Comparison of ENCODE assay signal across 9 cellular contexts in genomic region chr21:45641480-45642035, GRCh38. TPM values are rescaled to one million over a fixed set of nuclear protein-coding genes. Genes with fewer than 3 reads are reported as not detected.
DNase-seq lines count a peak whose midpoint lies in the region; ATAC-seq, FAIRE-seq and TF ChIP-seq lines count a peak whose summit lies in the region.
"Had no signal": no experiment of that assay in that cellular context is flagged by ENCODE, and none has a peak within 500 bp of the region (broad histone marks: within the 10 kb centered on the region; RNA-seq: fewer than 3 reads in every experiment).

No MANE protein-coding gene starts in this region.

- no peaks in the 10 kb centered on the region for H3K27me3 ChIP-seq in right cardiac atrium (ENCODE audit: control insufficient read depth, insufficient read depth)
- H3K27me3 ChIP-seq in transverse colon, result peaks cover 15% of the 10 kb centered on the region
- H3K27me3 ChIP-seq in ascending aorta, result peaks cover 4% of the 10 kb centered on the region

- TF ChIP-seq POLR2A in transverse colon (IDR thresholded peaks at IDR 0.05), result no peak
- no peak for TF ChIP-seq POLR2A in H54 (IDR thresholded peaks at IDR 0.05; ENCODE audit: low read depth, low read length)

- H3K27ac ChIP-seq in right cardiac atrium (ENCODE audit: low read length) (no peak overlapping the region), transverse colon (peak overlapping the region; percentile 66 to 80 (median 74)), ascending aorta (no peak overlapping the region)

- DNase-seq in right cardiac atrium (peak in 2 of 3 donors; percentile 49 to 53), cardiac septum (ENCODE audit: low spot score) (no peak), memory B cell (ENCODE audit: low spot score in 2 of 2) (no peak), transverse colon (no peak), NCI-H1436 (lab: John Stamatoyannopoulos, UW) (no peak), H54 (ENCODE audit: insufficient read length, low spot score) (no peak), ascending aorta (ENCODE audit: low spot score in 2 of 2) (no peak)
- no peak for DNase-seq in activated CD4-positive, alpha-beta memory T cell treated with anti-CD3 and anti-CD28 coated beads for 36 hours
- DNase-seq: NCI-H524 treated with DMSO at 0.1 percent for 48 hours had no signal

- TF ChIP-seq CTCF in transverse colon (IDR thresholded peaks at IDR 0.05) (no peak), ascending aorta (IDR thresholded peaks at IDR 0.05) (no peak)

- TF ChIP-seq EP300 in transverse colon (IDR thresholded peaks at IDR 0.05; ENCODE audit: low read depth), result no peak

- no peak for FAIRE-seq in H54 (lab: Jason Lieb, UNC)

- POLR2A ChIA-PET in activated CD4-positive, alpha-beta memory T cell treated with anti-CD3 and anti-CD28 coated beads for 36 hours (lab: Charles Lee), result no interaction called here

- peak overlapping the region; percentile 41 for H3K4me3 Mint-ChIP-seq in activated CD4-positive, alpha-beta memory T cell treated with anti-CD3 and anti-CD28 coated beads for 36 hours
- H3K4me3 Mint-ChIP-seq in memory B cell, result peak overlapping the region; percentile 62

- no peaks in the 10 kb centered on the region for H3K36me3 Mint-ChIP-seq in activated CD4-positive, alpha-beta memory T cell treated with anti-CD3 and anti-CD28 coated beads for 36 hours
- H3K36me3 Mint-ChIP-seq in memory B cell, result no peaks in the 10 kb centered on the region

- peaks cover 14% of the 10 kb centered on the region for H3K27me3 Mint-ChIP-seq in activated CD4-positive, alpha-beta memory T cell treated with anti-CD3 and anti-CD28 coated beads for 36 hours
- peaks cover 3% of the 10 kb centered on the region for H3K27me3 Mint-ChIP-seq in memory B cell

- H3K9me3 ChIP-seq in right cardiac atrium (ENCODE audit: control insufficient read depth, low read length) (no peaks in the 10 kb centered on the region), transverse colon (no peaks in the 10 kb centered on the region), ascending aorta (no peaks in the 10 kb centered on the region)

- peaks cover 25% of the 10 kb centered on the region for H3K4me1 Mint-ChIP-seq in activated CD4-positive, alpha-beta memory T cell treated with anti-CD3 and anti-CD28 coated beads for 36 hours (ENCODE audit: low read depth)
- peaks cover 15% of the 10 kb centered on the region for H3K4me1 Mint-ChIP-seq in memory B cell

- no peak for ATAC-seq in right cardiac atrium
- no peak for ATAC-seq in memory B cell (ENCODE audit: low read depth)

- CTCF ChIA-PET in activated CD4-positive, alpha-beta memory T cell treated with anti-CD3 and anti-CD28 coated beads for 36 hours (lab: Charles Lee), result interaction anchor here (0.6 kb wide), 1 partner anchor 17 kb away, joined by 4 read pairs; no protein-coding TSS in a partner anchor

- intact Hi-C loops in right cardiac atrium (cut with DNase I), result no loop called here
- intact Hi-C loops in cardiac septum (cut with DNase I), result no loop called here
- intact Hi-C loops in activated CD4-positive, alpha-beta memory T cell treated with anti-CD3 and anti-CD28 coated beads for 36 hours (cut with micrococcal nuclease), result loop anchor here (2.0 to 10.0 kb wide), 4 partner anchors 91 to 717 kb away; partner anchors contain the start of genes ITGB2 and LSS
- intact Hi-C loops in transverse colon (cut with DNase I; ENCODE audit: low total_unique reads), result no loop called here
- intact Hi-C loops in ascending aorta (cut with DNase I), result loop anchor here (2.0 to 5.0 kb wide), 4 partner anchors 84 to 1304 kb away; partner anchors contain the start of genes CFAP410, LSS and PTTG1IP

- no peaks in the 10 kb centered on the region for H3K9me3 Mint-ChIP-seq in activated CD4-positive, alpha-beta memory T cell treated with anti-CD3 and anti-CD28 coated beads for 36 hours
- no peaks in the 10 kb centered on the region for H3K9me3 Mint-ChIP-seq in memory B cell

- H3K36me3 ChIP-seq in transverse colon (no peaks in the 10 kb centered on the region), ascending aorta (no peaks in the 10 kb centered on the region)

- H3K4me3 ChIP-seq in right cardiac atrium (ENCODE audit: low read length) (no peak overlapping the region), transverse colon (no peak overlapping the region), ascending aorta (no peak overlapping the region)

- no peaks in the 10 kb centered on the region for H3K4me1 ChIP-seq in right cardiac atrium (ENCODE audit: control insufficient read depth, insufficient read depth, low read length)
- H3K4me1 ChIP-seq in transverse colon, result peaks cover 3 to 28% (median 8%) of the 10 kb centered on the region in 4 donors
- peaks cover 2 to 3% of the 10 kb centered on the region in 2 donors for H3K4me1 ChIP-seq in ascending aorta

- 58% methylated on average over 31 of the region's 31 CpGs for WGBS in right cardiac atrium
- 86% methylated on average over 29 of the region's 31 CpGs; no CpG with 5 or more reads in 1 of the 2 donors for WGBS in transverse colon (ENCODE audit: low coverage in 1 of 2), 2 donors

- in situ Hi-C loops in transverse colon (cut with MboI; ENCODE audit: low pct_ligation_motif_present in 1 of 4, low pct_unique_long_range_greater_than_20kb in 1 of 4, low sequenced_read_pairs in 3 of 4), result no loop called here

- no peak overlapping the region for H3K27ac Mint-ChIP-seq in activated CD4-positive, alpha-beta memory T cell treated with anti-CD3 and anti-CD28 coated beads for 36 hours
- H3K27ac Mint-ChIP-seq in memory B cell, result peak overlapping the region; percentile 58

RNA-seq across cellular contexts. Expression of gene PCBP3, which starts 2.0 kb away (rescaled TPM):
- total RNA-seq in right cardiac atrium (1 to 10 TPM; 1.2 to 4.9 (median 3.9) TPM), cardiac septum (4.9 TPM), transverse colon (1 to 10 TPM in 3 of 4 donors, under 1 TPM in 1; 0.80 to 7.8 (median 5.3) TPM), ascending aorta (not detected)
- polyA plus RNA-seq in right cardiac atrium, result 1.6 TPM
- total RNA-seq in activated CD4-positive, alpha-beta memory T cell treated with anti-CD3 and anti-CD28 coated beads for 36 hours, result 1 to 10 TPM; 5.3 to 6.6 TPM

Comparison
In these comparisons a context has a peak if more than half of its experiments do, and no peak if none do; other contexts are left out.
1. DNase-seq: peak in right cardiac atrium (2 of 3); none in cardiac septum (single experiment), activated CD4-positive, alpha-beta memory T cell treated with anti-CD3 and anti-CD28 coated beads for 36 hours (single experiment), memory B cell (0 of 2), transverse colon (single experiment), NCI-H1436 (single experiment), H54 (single experiment) and ascending aorta (0 of 2).
2. H3K27ac ChIP-seq: peak in transverse colon (4 of 4); none in right cardiac atrium (single experiment) and ascending aorta (0 of 2).
3. intact Hi-C loops: an anchor here in activated CD4-positive, alpha-beta memory T cell treated with anti-CD3 and anti-CD28 coated beads for 36 hours (2.0 to 10.0 kb wide) and ascending aorta (2.0 to 5.0 kb wide); none called in right cardiac atrium, cardiac septum and transverse colon.